19 cellular contexts compared by ENCODE assay signal in the genomic region with DNA sequence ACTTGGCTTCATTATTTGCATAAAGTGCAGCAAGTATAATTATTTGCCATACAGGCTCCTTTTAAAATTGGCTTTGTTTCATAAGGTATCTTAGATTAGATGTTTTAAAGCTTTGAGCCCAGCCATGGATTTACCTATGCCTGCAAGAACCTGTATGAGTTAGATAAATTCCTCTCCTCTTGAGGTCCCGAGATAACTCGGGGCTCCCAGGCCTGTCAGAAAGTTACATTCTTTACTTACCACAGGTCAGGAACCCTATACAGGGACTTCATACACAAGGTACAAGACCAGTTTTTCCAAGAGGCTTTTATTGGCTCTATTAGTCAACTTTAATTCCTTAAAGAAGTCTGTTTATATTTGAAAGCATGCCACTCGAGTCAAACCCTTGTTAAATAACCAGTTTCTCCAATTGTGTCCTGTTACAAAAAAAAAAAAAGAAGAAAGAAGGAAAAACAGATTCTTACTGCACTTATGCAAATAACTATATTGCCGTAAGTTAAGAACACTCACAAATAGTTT. TPM values are rescaled to one million over a fixed set of nuclear protein-coding genes. Genes with fewer than 3 reads are reported as not detected.
DNase-seq lines count a peak whose midpoint lies in the region; ATAC-seq and TF ChIP-seq lines count a peak whose summit lies in the region.
"Had no signal": no experiment of that assay in that cellular context is flagged by ENCODE, and none has a peak within 500 bp of the region (broad histone marks: within the 10 kb centered on the region; RNA-seq: fewer than 3 reads in every experiment).

No MANE protein-coding gene starts in this region.

- H2BK15ac ChIP-seq in mesenchymal stem cell (ENCODE audit: low read depth, poor library complexity, severe bottlenecking): no peak overlapping the region

- H2AK5ac ChIP-seq in mesenchymal stem cell (ENCODE audit: low read length, severe bottlenecking): no peak overlapping the region

- H3K36me3 ChIP-seq in CD4-positive, CD25-positive, alpha-beta regulatory T cell (ENCODE audit: control insufficient read depth, insufficient read depth, low read length): no peaks in the 10 kb centered on the region
- no peaks in the 10 kb centered on the region for H3K36me3 ChIP-seq in endodermal cell (ENCODE audit: control insufficient read depth, insufficient read depth, low read length)
- peaks cover 1 to 6% of the 10 kb centered on the region in 2 experiments for H3K36me3 ChIP-seq in mesenchymal stem cell (ENCODE audit: control insufficient read depth in 1 of 2, insufficient read depth in 2 of 2, low read depth in 1 of 2, low read length in 2 of 2)
- H3K36me3 ChIP-seq: SJSA1 had no signal

- ATAC-seq in CD4-positive, CD25-positive, alpha-beta regulatory T cell (ENCODE audit: low read depth in 2 of 2): no peak

- H3K18ac ChIP-seq in mesenchymal stem cell (ENCODE audit: low read depth in 1 of 2, low read length in 2 of 2): no peak overlapping the region

- H3K4me2 ChIP-seq in mesenchymal stem cell (ENCODE audit: low read length, poor library complexity, severe bottlenecking): no peak overlapping the region

- no peaks in the 10 kb centered on the region for H3K9me3 Mint-ChIP-seq in CD4-positive, CD25-positive, alpha-beta regulatory T cell
- peaks cover 40% of the 10 kb centered on the region for H3K9me3 Mint-ChIP-seq in endodermal cell

- no peak overlapping the region for H3K9ac ChIP-seq in endodermal cell (ENCODE audit: extremely low read depth, low read length, poor library complexity, severe bottlenecking)
- H3K9ac ChIP-seq in mesenchymal stem cell (ENCODE audit: low read length): no peak overlapping the region

- no peak overlapping the region for H2BK5ac ChIP-seq in mesenchymal stem cell (ENCODE audit: low read depth, low read length, poor library complexity, severe bottlenecking)

- no peak overlapping the region for H3K23ac ChIP-seq in mesenchymal stem cell (ENCODE audit: low read length in 2 of 2)

- DNase-seq in CD4-positive, CD25-positive, alpha-beta regulatory T cell: no peak
- DNase-seq in LNCaP clone FGC (ENCODE audit: low read depth) (peak; percentile 58), endodermal cell (no peak), mesenchymal stem cell (peak; percentile 22), NCI-H2107 treated with DMSO at 0.1 percent for 48 hours (lab: John Stamatoyannopoulos, UW; ENCODE audit: unreplicated experiment) (no peak), SW 1271 (lab: John Stamatoyannopoulos, UW) (no peak)
- DNase-seq in activated CD4-positive, alpha-beta T cell treated with anti-CD3 and anti-CD28 coated beads, Interleukin-2, amount 50 U/mL, for 4 hours: no peak
- DNase-seq in effector CD8-positive, alpha-beta T cell (lab: John Stamatoyannopoulos, UW): no peak
- DNase-seq: COR-L47, DMS153, H7, NCI-H1417 treated with DMSO at 0.1 percent for 48 hours, NCI-H2029, NCI-H2171 treated with DMSO at 0.1 percent for 48 hours, NCI-H446 treated with DMSO at 0.1 percent for 48 hours had no signal

- H3K4me1 ChIP-seq in CD4-positive, CD25-positive, alpha-beta regulatory T cell (ENCODE audit: control insufficient read depth, insufficient read depth, low read length, poor library complexity, severe bottlenecking): peaks cover 63% of the 10 kb centered on the region
- H3K4me1 ChIP-seq in endodermal cell (ENCODE audit: control insufficient read depth, insufficient read depth, low read length) (peaks cover 23% of the 10 kb centered on the region), mesenchymal stem cell (ENCODE audit: control insufficient read depth, insufficient read depth, low read depth, low read length) (peaks cover 17% of the 10 kb centered on the region)

- no peak overlapping the region for H2BK120ac ChIP-seq in mesenchymal stem cell (ENCODE audit: low read depth, low read length)

- H3K14ac ChIP-seq in mesenchymal stem cell (ENCODE audit: low read length in 2 of 2): no peak overlapping the region

- no peak overlapping the region for H4K8ac ChIP-seq in mesenchymal stem cell (ENCODE audit: low read length)

- H3K27ac ChIP-seq in CD4-positive, CD25-positive, alpha-beta regulatory T cell (ENCODE audit: insufficient read depth, low read length, poor library complexity, severe bottlenecking): no peak overlapping the region
- H3K27ac ChIP-seq in endodermal cell (ENCODE audit: low read depth, low read length): no peak overlapping the region
- no peak overlapping the region for H3K27ac ChIP-seq in mesenchymal stem cell (ENCODE audit: low read length, poor library complexity, severe bottlenecking)
- H3K27ac ChIP-seq: C4-2B, HL-60, SJSA1 had no signal

- H2BK12ac ChIP-seq in mesenchymal stem cell (ENCODE audit: low read length in 2 of 2): no peak overlapping the region

- WGBS in endodermal cell (ENCODE audit: insufficient coverage in 1 of 2, insufficient read length in 1 of 2), 2 experiments: 89 to 95% methylated on average over 3 to 4 of the region's 4 CpGs
- WGBS in mesenchymal stem cell: 55% methylated on average over 2 of the region's 4 CpGs

- no peaks in the 10 kb centered on the region for H3K27me3 ChIP-seq in CD4-positive, CD25-positive, alpha-beta regulatory T cell (ENCODE audit: control insufficient read depth, insufficient read depth, low read length)
- H3K27me3 ChIP-seq in endodermal cell (ENCODE audit: control insufficient read depth, insufficient read depth, low read length, poor library complexity, severe bottlenecking): no peaks in the 10 kb centered on the region
- no peaks in the 10 kb centered on the region for H3K27me3 ChIP-seq in mesenchymal stem cell (ENCODE audit: control insufficient read depth in 1 of 2, insufficient read depth in 1 of 2, low read length in 2 of 2)
- H3K27me3 ChIP-seq: SJSA1 had no signal

- H3K4me1 Mint-ChIP-seq in CD4-positive, CD25-positive, alpha-beta regulatory T cell: peaks cover 26 to 78% (median 55%) of the 10 kb centered on the region in 4 donors
- H3K4me1 Mint-ChIP-seq in endodermal cell: peaks cover 34% of the 10 kb centered on the region

- no peak overlapping the region for H3K4ac ChIP-seq in mesenchymal stem cell (ENCODE audit: low read depth in 1 of 2, low read length in 2 of 2)

- peaks cover 4% of the 10 kb centered on the region for H3K79me1 ChIP-seq in mesenchymal stem cell (replicated peaks; ENCODE audit: low read length, poor library complexity, severe bottlenecking)

- no peak overlapping the region for H2AFZ ChIP-seq in mesenchymal stem cell (ENCODE audit: low read depth, low read length)

- no peak overlapping the region for H3K4me3 ChIP-seq in CD4-positive, CD25-positive, alpha-beta regulatory T cell (ENCODE audit: low read depth, low read length)
- H3K4me3 ChIP-seq in LNCaP clone FGC (ENCODE audit: low read depth, low read length) (no peak overlapping the region), endodermal cell (ENCODE audit: low read length) (peak overlapping the region; percentile 19), mesenchymal stem cell (ENCODE audit: insufficient read depth in 1 of 2, low read depth in 1 of 2, low read length in 2 of 2) (no peak overlapping the region)
- H3K4me3 ChIP-seq: SJSA1 had no signal

- TF ChIP-seq CTCF in LNCaP clone FGC (IDR thresholded peaks at IDR 0.05; ENCODE audit: control insufficient read depth, extremely low read depth, insufficient read depth) (no peak), endodermal cell (conservative IDR thresholded peaks at IDR 0.05) (no peak)

- peak overlapping the region in 2 of 3 donors; percentile 46 to 74 for H3K27ac Mint-ChIP-seq in CD4-positive, CD25-positive, alpha-beta regulatory T cell
- H3K27ac Mint-ChIP-seq in endodermal cell: no peak overlapping the region

- H3K36me3 Mint-ChIP-seq in CD4-positive, CD25-positive, alpha-beta regulatory T cell: peaks cover 5% of the 10 kb centered on the region
- peaks cover 27% of the 10 kb centered on the region for H3K36me3 Mint-ChIP-seq in endodermal cell (ENCODE audit: low read depth)

- peak overlapping the region in 1 of 4 donors; percentile 53 for H3K4me3 Mint-ChIP-seq in CD4-positive, CD25-positive, alpha-beta regulatory T cell
- H3K4me3 Mint-ChIP-seq in endodermal cell: no peak overlapping the region

- no peak overlapping the region for H4K91ac ChIP-seq in mesenchymal stem cell (ENCODE audit: low read length)

- no peaks in the 10 kb centered on the region for H3K27me3 Mint-ChIP-seq in CD4-positive, CD25-positive, alpha-beta regulatory T cell
- no peaks in the 10 kb centered on the region for H3K27me3 Mint-ChIP-seq in endodermal cell (ENCODE audit: insufficient read depth)

- no peaks in the 10 kb centered on the region for H3K9me3 ChIP-seq in CD4-positive, CD25-positive, alpha-beta regulatory T cell (ENCODE audit: control insufficient read depth in 2 of 2, low read length in 2 of 2)
- H3K9me3 ChIP-seq in endodermal cell (ENCODE audit: control insufficient read depth, low read length) (peaks cover 38% of the 10 kb centered on the region), mesenchymal stem cell (ENCODE audit: control insufficient read depth, low read length) (no peaks in the 10 kb centered on the region)
- H3K9me3 ChIP-seq: SJSA1 had no signal

RNA-seq across cellular contexts. Expression of a gene that starts 2.3 kb away (rescaled TPM):
- 13.6 TPM for total RNA-seq in CD4-positive, CD25-positive, alpha-beta regulatory T cell
- polyA plus RNA-seq in CD4-positive, CD25-positive, alpha-beta regulatory T cell: 1 to 10 TPM; 1.6 to 2.4 (median 2.1) TPM
- total RNA-seq in endodermal cell: 10 to 100 TPM; 15.5 to 16.9 TPM
- polyA plus RNA-seq in endodermal cell (2013, experiment 1 of 2): 17.3 TPM
- polyA plus RNA-seq in endodermal cell (2013, experiment 2 of 2): 18.8 TPM
- 38.2 TPM for polyA plus RNA-seq in mesenchymal stem cell (2013, experiment 1 of 2)
- polyA plus RNA-seq in mesenchymal stem cell (2013, experiment 2 of 2): 37.9 TPM

RNA-seq across cellular contexts. Expression of a gene that starts 22.0 kb away (rescaled TPM):
- total RNA-seq in CD4-positive, CD25-positive, alpha-beta regulatory T cell: 4.3 TPM
- 1 to 10 TPM; 2.5 to 4.4 (median 3.6) TPM for polyA plus RNA-seq in CD4-positive, CD25-positive, alpha-beta regulatory T cell
- under 1 TPM; 0.11 to 0.20 TPM for total RNA-seq in endodermal cell
- 0.14 TPM for polyA plus RNA-seq in endodermal cell (2013, experiment 1 of 2)
- 0.12 TPM for polyA plus RNA-seq in endodermal cell (2013, experiment 2 of 2)
- not detected for polyA plus RNA-seq in mesenchymal stem cell (2013, experiment 1 of 2)
- not detected for polyA plus RNA-seq in mesenchymal stem cell (2013, experiment 2 of 2)
- total RNA-seq: A673, SJSA1 had no signal

RNA-seq across cellular contexts. Expression of a gene that starts 40.6 kb away (rescaled TPM):
- 197 TPM for total RNA-seq in CD4-positive, CD25-positive, alpha-beta regulatory T cell
- 100 to 1,000 TPM; 160 to 189 (median 163) TPM for polyA plus RNA-seq in CD4-positive, CD25-positive, alpha-beta regulatory T cell
- total RNA-seq in endodermal cell: under 1 TPM; 0.15 to 0.42 TPM
- polyA plus RNA-seq in endodermal cell (2013, experiment 1 of 2): 1.1 TPM
- 1.5 TPM for polyA plus RNA-seq in endodermal cell (2013, experiment 2 of 2)
- 4.9 TPM for polyA plus RNA-seq in mesenchymal stem cell (2013, experiment 1 of 2)
- polyA plus RNA-seq in mesenchymal stem cell (2013, experiment 2 of 2): 5.1 TPM
- total RNA-seq: SJSA1 had no signal

RNA-seq across cellular contexts. Expression of a gene that starts 53.7 kb away (rescaled TPM):
- total RNA-seq in CD4-positive, CD25-positive, alpha-beta regulatory T cell: 537 TPM
- 1,000 to 10,000 TPM in 2 of 4 donors, 100 to 1,000 TPM in 2; 861 to 1,162 (median 988) TPM for polyA plus RNA-seq in CD4-positive, CD25-positive, alpha-beta regulatory T cell
- total RNA-seq in endodermal cell: 1 to 10 TPM; 4.5 to 5.6 TPM
- 2.0 TPM for polyA plus RNA-seq in endodermal cell (2013, experiment 1 of 2)
- polyA plus RNA-seq in endodermal cell (2013, experiment 2 of 2): 1.8 TPM
- polyA plus RNA-seq in mesenchymal stem cell (2013, experiment 1 of 2): 121 TPM
- 117 TPM for polyA plus RNA-seq in mesenchymal stem cell (2013, experiment 2 of 2)

Comparison
In these comparisons a context has a peak if more than half of its experiments do, and no peak if none do; other contexts are left out.
1. DNase-seq: peak in LNCaP clone FGC (single experiment) and mesenchymal stem cell (single experiment); none in CD4-positive, CD25-positive, alpha-beta regulatory T cell (0 of 3), endodermal cell (single experiment), activated CD4-positive, alpha-beta T cell treated with anti-CD3 and anti-CD28 coated beads, Interleukin-2, amount 50 U/mL, for 4 hours (0 of 2), NCI-H2107 treated with DMSO at 0.1 percent for 48 hours (single experiment), SW 1271 (0 of 2) and effector CD8-positive, alpha-beta T cell (single experiment).
2. RNA of a gene that starts 40.6 kb away (total RNA-seq): 197 TPM in CD4-positive, CD25-positive, alpha-beta regulatory T cell (single experiment); 0.15 to 0.42 TPM in endodermal cell; every median in the first group is over 100 times any median in the second.